Comparison of ENCODE assay signal across 17 cellular contexts in genomic region chr3:79937567-79937966, GRCh38.
DNase-seq lines count a peak whose midpoint lies in the region; ATAC-seq and TF ChIP-seq lines count a peak whose summit lies in the region.
"Had no signal": no experiment of that assay in that cellular context is flagged by ENCODE, and none has a peak within 500 bp of the region (broad histone marks: within the 10 kb centered on the region; RNA-seq: fewer than 3 reads in every experiment).

No MANE protein-coding gene starts in this region.

- H3K36me3 Mint-ChIP-seq in activated CD8-positive, alpha-beta T cell treated with anti-CD3 and anti-CD28 coated beads, Interleukin-2, amount 10 ng/mL, durations not matched to agents 7 days and 5 days (ENCODE audit: low read depth): no peaks in the 10 kb centered on the region
- H3K36me3 Mint-ChIP-seq: brain, memory B cell had no signal

- intact Hi-C loops in left lung (cut with DNase I) (no loop called here), psoas muscle (cut with DNase I) (no loop called here)

- H3K27me3 Mint-ChIP-seq in activated CD8-positive, alpha-beta T cell treated with anti-CD3 and anti-CD28 coated beads, Interleukin-2, amount 10 ng/mL, durations not matched to agents 7 days and 5 days (ENCODE audit: low read depth): no peaks in the 10 kb centered on the region
- H3K27me3 Mint-ChIP-seq: brain, memory B cell had no signal

- no peaks in the 10 kb centered on the region for H3K27me3 ChIP-seq in left lung
- H3K27me3 ChIP-seq in psoas muscle (ENCODE audit: insufficient read depth in 3 of 3, low read length in 2 of 3): no peaks in the 10 kb centered on the region

- WGBS in psoas muscle, 3 donors: 66 to 77% (median 76%) methylated on average over 1 of the region's 1 CpG

- H3K27ac Mint-ChIP-seq in activated CD8-positive, alpha-beta T cell treated with anti-CD3 and anti-CD28 coated beads, Interleukin-2, amount 10 ng/mL, durations not matched to agents 7 days and 5 days: no peak overlapping the region
- H3K27ac Mint-ChIP-seq: brain, memory B cell had no signal

- H3K9me3 Mint-ChIP-seq in activated CD8-positive, alpha-beta T cell treated with anti-CD3 and anti-CD28 coated beads, Interleukin-2, amount 10 ng/mL, durations not matched to agents 7 days and 5 days (ENCODE audit: insufficient read depth): no peaks in the 10 kb centered on the region
- H3K9me3 Mint-ChIP-seq: brain, memory B cell had no signal

- no peak overlapping the region for H3K4me3 ChIP-seq in cardiac fibroblast (replicated peaks in 1 of 2; ENCODE audit: low read depth in 2 of 2, low read length in 2 of 2)
- H3K4me3 ChIP-seq in left lung: no peak overlapping the region
- no peak overlapping the region for H3K4me3 ChIP-seq in psoas muscle
- H3K4me3 ChIP-seq: thoracic aorta had no signal

- H3K4me1 Mint-ChIP-seq in activated CD8-positive, alpha-beta T cell treated with anti-CD3 and anti-CD28 coated beads, Interleukin-2, amount 10 ng/mL, durations not matched to agents 7 days and 5 days (ENCODE audit: low read depth): no peaks in the 10 kb centered on the region
- H3K4me1 Mint-ChIP-seq: brain, memory B cell had no signal

- no peaks in the 10 kb centered on the region for H3K9me3 ChIP-seq in left lung
- H3K9me3 ChIP-seq in psoas muscle: no peaks in the 10 kb centered on the region
- H3K9me3 ChIP-seq: thoracic aorta had no signal

- DNase-seq in SIG-M5 treated with dmso at 0.1 percent for 504 hours (lab: John Stamatoyannopoulos, UW; ENCODE audit: unreplicated experiment): peak; percentile 26
- no peak for DNase-seq in SIG-M5 (lab: John Stamatoyannopoulos, UW)
- DNase-seq in cardiac fibroblast (ENCODE audit: low read depth in 2 of 2): peak; percentile 1 to 3
- no peak for DNase-seq in left lung
- DNase-seq in psoas muscle: no peak
- no peak for DNase-seq in activated CD8-positive, alpha-beta T cell treated with anti-CD3 and anti-CD28 coated beads, Interleukin-2, amount 10 ng/mL, durations not matched to agents 7 days and 5 days
- DNase-seq: activated CD4-positive, CD25-positive, alpha-beta regulatory T cell; DMS79 treated with DMSO at 0.1 percent for 48 hours; NCI-H2081; NCI-H774; stimulated activated CD4-positive, alpha-beta T cell treated with anti-CD3 and anti-CD28 coated beads, Interleukin-4, amount 100 ng/mL, for 4 hours had no signal

- H3K4me1 ChIP-seq in left lung: no peaks in the 10 kb centered on the region
- H3K4me1 ChIP-seq in psoas muscle: no peaks in the 10 kb centered on the region

- no peaks in the 10 kb centered on the region for H3K36me3 ChIP-seq in left lung
- H3K36me3 ChIP-seq in psoas muscle (ENCODE audit: insufficient read depth in 1 of 2, low read depth in 1 of 2): no peaks in the 10 kb centered on the region
- H3K36me3 ChIP-seq: thoracic aorta had no signal

- TF ChIP-seq CTCF in cardiac fibroblast (IDR thresholded peaks at IDR 0.05; ENCODE audit: low read depth, low read length) (no peak), left lung (IDR thresholded peaks at IDR 0.05) (no peak), psoas muscle (IDR thresholded peaks at IDR 0.05) (no peak)

- no peak overlapping the region for H3K4me3 Mint-ChIP-seq in activated CD8-positive, alpha-beta T cell treated with anti-CD3 and anti-CD28 coated beads, Interleukin-2, amount 10 ng/mL, durations not matched to agents 7 days and 5 days
- H3K4me3 Mint-ChIP-seq: brain, memory B cell had no signal

- H3K27ac ChIP-seq in left lung (no peak overlapping the region), psoas muscle (no peak overlapping the region)
- H3K27ac ChIP-seq: C4-2B, thoracic aorta had no signal

- CTCF ChIA-PET in activated CD8-positive, alpha-beta T cell treated with anti-CD3 and anti-CD28 coated beads, Interleukin-2, amount 10 ng/mL, durations not matched to agents 7 days and 5 days (lab: Charles Lee): no interaction called here

- ATAC-seq in left lung (peak; percentile 98), HG02571 (IDR thresholded peaks at IDR 0.05; ENCODE audit: unreplicated experiment) (no peak), GM18861 (IDR thresholded peaks at IDR 0.05; ENCODE audit: unreplicated experiment) (no peak), psoas muscle (no peak)
- no peak for ATAC-seq in activated CD8-positive, alpha-beta T cell treated with anti-CD3 and anti-CD28 coated beads, Interleukin-2, amount 10 ng/mL, durations not matched to agents 7 days and 5 days

- POLR2A ChIA-PET in activated CD8-positive, alpha-beta T cell treated with anti-CD3 and anti-CD28 coated beads, Interleukin-2, amount 10 ng/mL, durations not matched to agents 7 days and 5 days (lab: Charles Lee): no interaction called here

Comparison
In these comparisons a context has a peak if more than half of its experiments do, and no peak if none do; other contexts are left out.
1. DNase-seq: peak in SIG-M5 treated with dmso at 0.1 percent for 504 hours (single experiment) and cardiac fibroblast (2 of 2); none in SIG-M5 (single experiment), left lung (0 of 2), psoas muscle (0 of 2) and activated CD8-positive, alpha-beta T cell treated with anti-CD3 and anti-CD28 coated beads, Interleukin-2, amount 10 ng/mL, durations not matched to agents 7 days and 5 days (single experiment).